In genomic region chrX:17104433-17104832, GRCh38 we compare ENCODE assay signal across 18 cellular contexts.
"Had no signal": no experiment of that assay in that cellular context is flagged by ENCODE, and none has a peak within 500 bp of the region (broad histone marks: within the 10 kb centered on the region; RNA-seq: fewer than 3 reads in every experiment).

No MANE protein-coding gene starts in this region.

- DNase-seq: effector memory CD8-positive, alpha-beta T cell; glutamatergic neuron; kidney; left cardiac atrium; left ventricle myocardium inferior; lower lobe of right lung; natural killer cell; posterior cingulate gyrus; spleen; stimulated activated CD4-positive, alpha-beta T cell treated with anti-CD3 and anti-CD28 coated beads, Interleukin-15, amount 100 ng/mL, for 24 hours; stimulated activated CD4-positive, alpha-beta T cell treated with anti-CD3 and anti-CD28 coated beads, Interleukin-1b, Interleukin-23, amount 100 ng/mL, for 48 hours; stimulated activated CD4-positive, alpha-beta T cell treated with anti-CD3 and anti-CD28 coated beads, Interleukin-4, amount 100 ng/mL, for 4 hours; stimulated activated naive B cell treated with anti-CD40 and anti-IgM and Interleukin-4, amounts not matched to agents 10 μg/mL and 1 μg/mL and 100 μg/mL, for 72 hours; stimulated activated naive CD8-positive, alpha-beta T cell treated with anti-CD3 and anti-CD28 coated beads, Interleukin-15, amount 100 ng/mL, for 72 hours; testis; upper lobe of right lung had no signal

- ATAC-seq: effector memory CD8-positive, alpha-beta T cell; gastroesophageal sphincter; left cardiac atrium; lower lobe of right lung; natural killer cell; sciatic nerve; stimulated activated naive B cell treated with anti-CD40 and anti-IgM and Interleukin-4, amounts not matched to agents 10 μg/mL and 1 μg/mL and 100 μg/mL, for 72 hours; stimulated activated naive CD8-positive, alpha-beta T cell treated with anti-CD3 and anti-CD28 coated beads, Interleukin-15, amount 100 ng/mL, for 72 hours; upper lobe of right lung had no signal

- FAIRE-seq: kidney had no signal
